Comparison of ENCODE assay signal across 9 cellular contexts in the genomic region with DNA sequence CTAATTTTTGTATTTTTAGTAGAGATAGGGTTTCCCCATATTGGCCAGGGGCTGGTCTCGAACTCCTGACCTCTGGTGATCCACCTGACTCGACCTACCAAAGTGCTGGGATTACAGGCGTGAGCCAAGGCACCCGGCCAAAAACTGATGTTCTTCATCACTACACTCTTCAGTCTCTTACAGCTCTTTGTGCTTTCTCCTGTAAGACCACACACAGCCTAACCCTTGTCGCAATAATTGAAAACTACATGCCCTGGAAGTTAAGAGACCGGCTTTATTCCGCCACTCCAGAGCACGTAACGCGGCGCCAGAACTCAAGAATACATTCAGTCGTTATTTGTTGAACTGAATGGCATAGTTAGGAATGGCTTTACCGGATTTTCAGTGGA. TPM values are rescaled to one million over a fixed set of nuclear protein-coding genes. Genes with fewer than 3 reads are reported as not detected.
DNase-seq lines count a peak whose midpoint lies in the region; ATAC-seq, FAIRE-seq and TF ChIP-seq lines count a peak whose summit lies in the region.
"Had no signal": no experiment of that assay in that cellular context is flagged by ENCODE, and none has a peak within 500 bp of the region (broad histone marks: within the 10 kb centered on the region; RNA-seq: fewer than 3 reads in every experiment).

No MANE protein-coding gene starts in this region.

- no peaks in the 10 kb centered on the region for H3K27me3 ChIP-seq in HUES48 (ENCODE audit: control insufficient read depth, insufficient read depth, low read length)
- no peaks in the 10 kb centered on the region for H3K27me3 ChIP-seq in mammary epithelial cell (ENCODE audit: insufficient read depth, low read length)

- H3K36me3 ChIP-seq in HUES48 (ENCODE audit: control insufficient read depth, insufficient read depth, low read length), result peaks cover 41% of the 10 kb centered on the region
- peaks cover 18% of the 10 kb centered on the region for H3K36me3 ChIP-seq in mammary epithelial cell (ENCODE audit: insufficient read depth, low read length)

- dilution Hi-C loops in mammary epithelial cell (cut with HindIII; ENCODE audit: low sequenced_read_pairs), result no loop called here

- no peak; a peak in 1 of 6 replicates for ATAC-seq in A549
- no peak for ATAC-seq in GM19397 (IDR thresholded peaks at IDR 0.05; ENCODE audit: unreplicated experiment)

- DNase-seq in A549 (ENCODE audit: low read depth in 1 of 2, low spot score in 1 of 2) (no peak), mammary epithelial cell (no peak), mesothelial cell of epicardium (ENCODE audit: low spot score in 2 of 2, unreplicated experiment in 2 of 2) (no peak), NCI-H2227 treated with DMSO at 0.1 percent for 48 hours (lab: John Stamatoyannopoulos, UW) (no peak), NCI-H446 treated with DMSO at 0.1 percent for 48 hours (lab: John Stamatoyannopoulos, UW) (no peak), NOMO-1 treated with dmso at 0.1 percent for 144 hours (lab: John Stamatoyannopoulos, UW; ENCODE audit: unreplicated experiment) (no peak)

- peaks cover 12% of the 10 kb centered on the region for H3K36me3 Mint-ChIP-seq in mesothelial cell of epicardium

- POLR2A ChIA-PET in A549 (lab: Yijun Ruan, JAX), result interaction anchor here (1.8 to 2.3 kb wide), 3 partner anchors 9 to 143 kb away, joined by 5 to 16 read pairs (median 10); a partner anchor contains a TSS

- H2AFZ ChIP-seq in mammary epithelial cell (ENCODE audit: low read depth, low read length), result peak overlapping the region; percentile 95

- in situ Hi-C loops in mammary epithelial cell (cut with MboI; ENCODE audit: low sequenced_read_pairs in 2 of 2), result loop anchor here in 1 of 2 donors (25.0 kb wide), 1 partner anchor 238 kb away; a partner anchor contains a TSS

- no peaks in the 10 kb centered on the region for H3K9me3 ChIP-seq in A549
- no peaks in the 10 kb centered on the region for H3K9me3 ChIP-seq in HUES48 (ENCODE audit: control insufficient read depth, insufficient read depth, low read length)
- H3K9me3 ChIP-seq in mammary epithelial cell (replicated peaks; ENCODE audit: insufficient read depth, low read length), result no peaks in the 10 kb centered on the region

- CTCF ChIA-PET in A549 (lab: Yijun Ruan, JAX) (interaction anchor here (0.5 to 5.1 kb wide), 12 partner anchors 9 to 217 kb away, joined by 3 to 23 read pairs (median 3); a partner anchor contains a TSS), mammary epithelial cell (lab: Charles Lee; ENCODE audit: low non-redundant PET) (interaction anchor here (0.6 to 0.8 kb wide), 2 partner anchors 8 to 215 kb away, joined by 3 to 16 read pairs; no protein-coding TSS in a partner anchor)

- H3K4me3 Mint-ChIP-seq in mesothelial cell of epicardium, result peak overlapping the region; percentile 97

- H3K79me2 ChIP-seq in mammary epithelial cell (ENCODE audit: insufficient read depth, low read length), result peaks cover 41% of the 10 kb centered on the region

- H3K9ac ChIP-seq in HUES48 (ENCODE audit: low read depth, low read length) (peak overlapping the region; percentile 87), mammary epithelial cell (ENCODE audit: insufficient read depth, low read length) (peak overlapping the region; percentile 93)

- H3K4me1 ChIP-seq in A549 (peaks cover 19% of the 10 kb centered on the region), HUES48 (ENCODE audit: control insufficient read depth, insufficient read depth, low read length) (peaks cover 4% of the 10 kb centered on the region; the same call in 1 of the 2 replicates), mammary epithelial cell (ENCODE audit: insufficient read depth, low read length) (peaks cover 18% of the 10 kb centered on the region)

- WGBS in A549 (ENCODE audit: missing lambda C conversion rate), result 4% methylated on average over 13 of the region's 13 CpGs
- 3% methylated on average over 13 of the region's 13 CpGs for WGBS in mammary epithelial cell (ENCODE audit: low coverage, missing lambda C conversion rate)

- H3K9me3 Mint-ChIP-seq in mesothelial cell of epicardium, result no peaks in the 10 kb centered on the region

- peaks cover 23% of the 10 kb centered on the region for H3K4me1 Mint-ChIP-seq in mesothelial cell of epicardium

- no peak for TF ChIP-seq EP300 in A549 (IDR thresholded peaks at IDR 0.05)

- no TSS peak for BruUV-seq in mammary epithelial cell (replicated peaks; lab: Mats Ljungman, UMichigan)

- H3K27ac Mint-ChIP-seq in mesothelial cell of epicardium, result peak overlapping the region; percentile 98

- H4K20me1 ChIP-seq in mammary epithelial cell (ENCODE audit: insufficient read depth, low read length), result no peaks in the 10 kb centered on the region

- H3K27ac ChIP-seq in A549 (peak overlapping the region; percentile 86 to 94), HUES48 (ENCODE audit: low read depth, low read length) (peak overlapping the region; percentile 89), mammary epithelial cell (ENCODE audit: insufficient read depth, low read depth, low read length) (peak overlapping the region; percentile 76)

- peak overlapping the region; percentile 77 for H3K4me3 ChIP-seq in A549
- H3K4me3 ChIP-seq in HUES48 (ENCODE audit: low read depth, low read length), result peak overlapping the region; percentile 90
- peak overlapping the region; percentile 55 to 77 (median 66) for H3K4me3 ChIP-seq in mammary epithelial cell (replicated peaks in 1 of 3; ENCODE audit: insufficient read depth in 1 of 3, low read depth in 2 of 3, low read length in 3 of 3)

- no peak for TF ChIP-seq CTCF in A549 (IDR thresholded peaks at IDR 0.05)
- no peak for TF ChIP-seq CTCF in mammary epithelial cell (conservative IDR thresholded peaks at IDR 0.05 in 1 of 2, IDR thresholded peaks at IDR 0.05 in 1 of 2; ENCODE audit: extremely low read depth in 1 of 2, insufficient read depth in 1 of 2, low read depth in 1 of 2, low read length in 2 of 2)
- TF ChIP-seq CTCF in mesothelial cell of epicardium (IDR thresholded peaks at IDR 0.05; ENCODE audit: unreplicated experiment), result no peak

- no peaks in the 10 kb centered on the region for H3K27me3 Mint-ChIP-seq in mesothelial cell of epicardium (ENCODE audit: low read depth)

- intact Hi-C loops in mammary epithelial cell (cut with micrococcal nuclease), result loop anchor here (1.0 to 10.0 kb wide), 3 partner anchors 9 to 246 kb away; a partner anchor contains a TSS

- H3K4me2 ChIP-seq in A549 (peak overlapping the region; percentile 80), mammary epithelial cell (ENCODE audit: insufficient read depth, low read depth, low read length) (peak overlapping the region; percentile 71)

- no peak for FAIRE-seq in A549 (lab: Jason Lieb, UNC)
- FAIRE-seq: endometrium had no signal

- TF ChIP-seq POLR2A in A549 (IDR thresholded peaks at IDR 0.05; ENCODE audit: low read length), result no peak

- TF ChIP-seq RAD21 in A549 (conservative IDR thresholded peaks at IDR 0.05 in 1 of 2, IDR thresholded peaks at IDR 0.05 in 1 of 2), result no peak

TF ChIP-seq in A549, 52 proteins besides CTCF, POLR2A, EP300 and RAD21 (continues in another document):
- no peak for TF ChIP-seq POLR2AphosphoS2 (conservative IDR thresholded peaks at IDR 0.05; ENCODE audit: low read length)
- no peak for TF ChIP-seq RARB (CRISPR knock-in tag; IDR thresholded peaks at IDR 0.05)

RNA-seq across cellular contexts. Expression of a gene that starts 0.6 kb away (rescaled TPM):
- polyA plus RNA-seq in A549 (2011; rRNA removed) (68.1 and 76.1 TPM in 2 replicates), A549 (2017; fragmentation: RNase III; extraction: RNeasy Plus Mini Kit Qiagen cat#74134 plus additional on column Dnase treatment) (85.2 to 94.7 TPM (median 85.3 TPM) in 3 replicates), mammary epithelial cell (38.7 TPM)
- 40.7 and 41.4 TPM in 2 replicates for polyA plus RNA-seq in A549 (2012; cell fraction: cytosol; rRNA removed)
- polyA plus RNA-seq in A549 (2012; cell fraction: nucleus; rRNA removed), result 23.6 and 28.2 TPM in 2 replicates
- polyA minus RNA-seq in A549 (2011; rRNA and poly(A)+ RNA removed), result 64.1 and 79.6 TPM in 2 replicates
- total RNA-seq in mammary epithelial cell (10 to 100 TPM; 16.3 to 49.7 TPM), mesothelial cell of epicardium (22.7 to 24.0 TPM (median 23.6 TPM) in 3 replicates)
- 62.9 TPM for polyA minus RNA-seq in mammary epithelial cell

RNA-seq across cellular contexts. Expression of a gene that starts 9.2 kb away (rescaled TPM):
- polyA plus RNA-seq in A549 (2011; rRNA removed), result 81.4 and 109 TPM in 2 replicates
- polyA plus RNA-seq in A549 (2012; cell fraction: cytosol; rRNA removed), result 179 and 191 TPM in 2 replicates
- polyA plus RNA-seq in A549 (2012; cell fraction: nucleus; rRNA removed), result 129 and 136 TPM in 2 replicates
- polyA plus RNA-seq in A549 (2017; fragmentation: RNase III; extraction: RNeasy Plus Mini Kit Qiagen cat#74134 plus additional on column Dnase treatment), result 108 to 119 TPM (median 116 TPM) in 3 replicates
- 115 and 124 TPM in 2 replicates for polyA minus RNA-seq in A549 (2011; rRNA and poly(A)+ RNA removed)
- total RNA-seq in mammary epithelial cell, result 10 to 100 TPM; 68.7 to 87.1 TPM
- polyA plus RNA-seq in mammary epithelial cell, result 103 TPM
- 60.7 TPM for polyA minus RNA-seq in mammary epithelial cell
- total RNA-seq in mesothelial cell of epicardium, result 99.1 to 105 TPM (median 104 TPM) in 3 replicates

RNA-seq across cellular contexts. Expression of a gene that starts 18.5 kb away (rescaled TPM):
- polyA plus RNA-seq in A549 (2011; rRNA removed), result 0.11 and 0.23 TPM in 2 replicates
- polyA plus RNA-seq in A549 (2012; cell fraction: cytosol; rRNA removed), result 0.08 and 0.09 TPM in 2 replicates
- 1.4 and 1.8 TPM in 2 replicates for polyA plus RNA-seq in A549 (2012; cell fraction: nucleus; rRNA removed)
- 0.10 to 0.16 TPM (median 0.13 TPM) in 3 replicates for polyA plus RNA-seq in A549 (2017; fragmentation: RNase III; extraction: RNeasy Plus Mini Kit Qiagen cat#74134 plus additional on column Dnase treatment)
- polyA minus RNA-seq in A549 (2011; rRNA and poly(A)+ RNA removed), result not detected in 2 replicates
- not detected for total RNA-seq in mammary epithelial cell
- polyA plus RNA-seq in mammary epithelial cell, result not detected
- not detected for polyA minus RNA-seq in mammary epithelial cell
- 0.76 to 1.2 TPM (median 1.2 TPM) in 3 replicates for total RNA-seq in mesothelial cell of epicardium

RNA-seq across cellular contexts. Expression of a gene that starts 21.2 kb away (rescaled TPM):
- polyA plus RNA-seq in A549 (2011; rRNA removed), result not detected in 2 replicates
- not detected in 2 replicates for polyA plus RNA-seq in A549 (2012; cell fraction: cytosol; rRNA removed)
- not detected in 2 replicates for polyA plus RNA-seq in A549 (2012; cell fraction: nucleus; rRNA removed)
- not detected in 3 replicates for polyA plus RNA-seq in A549 (2017; fragmentation: RNase III; extraction: RNeasy Plus Mini Kit Qiagen cat#74134 plus additional on column Dnase treatment)
- polyA minus RNA-seq in A549 (2011; rRNA and poly(A)+ RNA removed), result not detected in 2 replicates
- not detected for total RNA-seq in mammary epithelial cell
- polyA plus RNA-seq in mammary epithelial cell, result not detected
- not detected for polyA minus RNA-seq in mammary epithelial cell
- total RNA-seq in mesothelial cell of epicardium, result not detected in 3 replicates

RNA-seq across cellular contexts. Expression of a gene that starts 28.4 kb away (rescaled TPM):
- polyA plus RNA-seq in A549 (2011; rRNA removed), result 15.4 and 15.6 TPM in 2 replicates
- polyA plus RNA-seq in A549 (2012; cell fraction: cytosol; rRNA removed), result 14.9 and 16.0 TPM in 2 replicates
- polyA plus RNA-seq in A549 (2012; cell fraction: nucleus; rRNA removed), result 117 and 126 TPM in 2 replicates
- 16.0 to 17.0 TPM (median 17.0 TPM) in 3 replicates for polyA plus RNA-seq in A549 (2017; fragmentation: RNase III; extraction: RNeasy Plus Mini Kit Qiagen cat#74134 plus additional on column Dnase treatment)
- polyA minus RNA-seq in A549 (2011; rRNA and poly(A)+ RNA removed), result 25.3 and 28.1 TPM in 2 replicates
- 10 to 100 TPM in 1 of 2 donors, 1 to 10 TPM in 1; 1.3 to 35.7 TPM for total RNA-seq in mammary epithelial cell
- 16.6 TPM for polyA plus RNA-seq in mammary epithelial cell
- polyA minus RNA-seq in mammary epithelial cell, result 56.3 TPM
- total RNA-seq in mesothelial cell of epicardium, result 13.9 to 17.6 TPM (median 15.3 TPM) in 3 replicates
